Comparison of ENCODE assay signal across 14 cellular contexts in the genomic region with DNA sequence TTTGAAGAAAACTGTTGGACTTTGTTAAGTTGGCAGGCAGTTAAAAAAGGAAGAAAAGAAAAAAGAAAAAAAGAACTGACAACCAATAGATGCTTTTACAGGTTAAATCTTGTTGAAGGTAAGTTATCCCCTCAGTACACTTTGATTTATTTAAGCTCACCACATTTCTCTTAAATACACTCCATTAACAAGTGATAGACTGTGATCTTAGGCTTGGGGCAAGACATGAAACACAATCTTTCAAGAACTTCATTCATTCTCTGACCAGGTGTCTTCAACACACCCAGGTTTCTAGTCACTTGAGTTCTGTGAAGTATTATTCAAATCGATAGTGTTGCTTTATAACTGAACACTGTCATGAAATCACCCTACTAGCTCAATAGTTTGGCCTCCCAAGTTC.
DNase-seq lines count a peak whose midpoint lies in the region; ATAC-seq and TF ChIP-seq lines count a peak whose summit lies in the region.
"Had no signal": no experiment of that assay in that cellular context is flagged by ENCODE, and none has a peak within 500 bp of the region (broad histone marks: within the 10 kb centered on the region; RNA-seq: fewer than 3 reads in every experiment).

No MANE protein-coding gene starts in this region.

- H2AK5ac ChIP-seq in mesendoderm (ENCODE audit: low read length): no peak overlapping the region

- H3K27ac ChIP-seq in WERI-Rb-1: no peak overlapping the region
- no peak overlapping the region for H3K27ac ChIP-seq in mesendoderm (ENCODE audit: low read depth, low read length)
- no peak overlapping the region for H3K27ac ChIP-seq in gastroesophageal sphincter
- H3K27ac ChIP-seq: lower lobe of right lung had no signal

- no peak overlapping the region for H2BK5ac ChIP-seq in mesendoderm (ENCODE audit: low read length)

- WGBS in mesendoderm (ENCODE audit: extremely low coverage, insufficient coverage, low lambda C conversion rate): no CpG with 5 or more reads among the region's 1 CpG
- WGBS in gastroesophageal sphincter (ENCODE audit: low coverage in 1 of 2), 2 donors: 88 to 100% methylated on average over 1 of the region's 1 CpG

- H3K4me3 ChIP-seq in AG04449 (ENCODE audit: low read depth, low read length) (peak overlapping the region; percentile 79), GM08714 (ENCODE audit: low read length) (peak overlapping the region; percentile 84; the same call in 1 of the 2 replicates), WERI-Rb-1 (ENCODE audit: low read depth, low read length) (peak overlapping the region; percentile 88), mesendoderm (ENCODE audit: low read length) (no peak overlapping the region), gastroesophageal sphincter (no peak overlapping the region)

- no peak overlapping the region for H2BK15ac ChIP-seq in mesendoderm (replicated peaks; ENCODE audit: low read depth)

- no peak overlapping the region for H3K4me3 Mint-ChIP-seq in activated T-cell treated with anti-CD3 and anti-CD28 coated beads, Interleukin-2, amount 50 U/mL, for 24 hours
- no peak overlapping the region for H3K4me3 Mint-ChIP-seq in activated CD4-positive, alpha-beta memory T cell treated with anti-CD3 and anti-CD28 coated beads, Interleukin-2, amount 10 ng/mL, durations not matched to agents 7 days and 5 days
- H3K4me3 Mint-ChIP-seq: activated CD8-positive, alpha-beta T cell treated with anti-CD3 and anti-CD28 coated beads, Interleukin-2, amount 10 ng/mL, durations not matched to agents 7 days and 5 days; T-helper 1 cell treated with Interleukin-12 subunit alpha and Interleukin-12 subunit beta and Interleukin-4 antibody, amounts not matched to agents 30 μg/mL and 1 μg/mL, for 36 hours had no signal

- no peak overlapping the region for H3K4ac ChIP-seq in mesendoderm (ENCODE audit: low read depth, low read length)

- H4K5ac ChIP-seq in mesendoderm (ENCODE audit: low read length): no peak overlapping the region

- TF ChIP-seq CTCF in AG04449 (IDR thresholded peaks at IDR 0.05; ENCODE audit: insufficient read depth, low read length, missing control alignments) (no peak), WERI-Rb-1 (IDR thresholded peaks at IDR 0.05; ENCODE audit: low read depth, low read length) (no peak), gastroesophageal sphincter (IDR thresholded peaks at IDR 0.05) (no peak)

- no peak overlapping the region for H3K56ac ChIP-seq in mesendoderm (ENCODE audit: low read length)

- no peaks in the 10 kb centered on the region; the same call in none of the 2 replicates for H3K36me3 ChIP-seq in WERI-Rb-1
- no peaks in the 10 kb centered on the region for H3K36me3 ChIP-seq in mesendoderm (ENCODE audit: control insufficient read depth, insufficient read depth, low read length)
- H3K36me3 ChIP-seq in gastroesophageal sphincter: no peaks in the 10 kb centered on the region
- H3K36me3 ChIP-seq: lower lobe of right lung had no signal

- no peak for ATAC-seq in gastroesophageal sphincter
- ATAC-seq in GM18873 (IDR thresholded peaks at IDR 0.05; ENCODE audit: low FRiP score, unreplicated experiment): no peak
- ATAC-seq: activated CD8-positive, alpha-beta T cell treated with anti-CD3 and anti-CD28 coated beads, Interleukin-2, amount 10 ng/mL, durations not matched to agents 7 days and 5 days; activated naive CD4-positive, alpha-beta T cell treated with anti-CD3 and anti-CD28 coated beads, Interleukin-2, amount 50 U/mL, for 72 hours; lower lobe of right lung had no signal

- H3K4me1 Mint-ChIP-seq in activated T-cell treated with anti-CD3 and anti-CD28 coated beads, Interleukin-2, amount 50 U/mL, for 24 hours (ENCODE audit: low read depth): peaks cover 5% of the 10 kb centered on the region
- no peaks in the 10 kb centered on the region for H3K4me1 Mint-ChIP-seq in activated CD4-positive, alpha-beta memory T cell treated with anti-CD3 and anti-CD28 coated beads, Interleukin-2, amount 10 ng/mL, durations not matched to agents 7 days and 5 days

- no peak overlapping the region for H3K23ac ChIP-seq in mesendoderm (ENCODE audit: low read length)

- no peak for TF ChIP-seq POLR2A in gastroesophageal sphincter (IDR thresholded peaks at IDR 0.05)

- H3K4me1 ChIP-seq in mesendoderm (ENCODE audit: control insufficient read depth, low read depth, low read length) (peaks cover 6% of the 10 kb centered on the region), gastroesophageal sphincter (peaks cover 0 to 51% (median 0%) of the 10 kb centered on the region in 3 donors)

- peaks cover 13% of the 10 kb centered on the region for H3K27me3 Mint-ChIP-seq in activated T-cell treated with anti-CD3 and anti-CD28 coated beads, Interleukin-2, amount 50 U/mL, for 24 hours
- peaks cover 7% of the 10 kb centered on the region for H3K27me3 Mint-ChIP-seq in activated CD4-positive, alpha-beta memory T cell treated with anti-CD3 and anti-CD28 coated beads, Interleukin-2, amount 10 ng/mL, durations not matched to agents 7 days and 5 days

- no peak overlapping the region for H3K27ac Mint-ChIP-seq in activated T-cell treated with anti-CD3 and anti-CD28 coated beads, Interleukin-2, amount 50 U/mL, for 24 hours
- no peak overlapping the region for H3K27ac Mint-ChIP-seq in activated CD4-positive, alpha-beta memory T cell treated with anti-CD3 and anti-CD28 coated beads, Interleukin-2, amount 10 ng/mL, durations not matched to agents 7 days and 5 days
- H3K27ac Mint-ChIP-seq: activated CD8-positive, alpha-beta T cell treated with anti-CD3 and anti-CD28 coated beads, Interleukin-2, amount 10 ng/mL, durations not matched to agents 7 days and 5 days; activated naive CD4-positive, alpha-beta T cell treated with anti-CD3 and anti-CD28 coated beads, Interleukin-2, amount 50 U/mL, for 72 hours; T-helper 1 cell treated with Interleukin-12 subunit alpha and Interleukin-12 subunit beta and Interleukin-4 antibody, amounts not matched to agents 30 μg/mL and 1 μg/mL, for 36 hours had no signal

- H3K9ac ChIP-seq in mesendoderm (ENCODE audit: low read length): no peak overlapping the region

- TF ChIP-seq EP300 in gastroesophageal sphincter (IDR thresholded peaks at IDR 0.05): no peak

- H3K27me3 ChIP-seq in WERI-Rb-1 (ENCODE audit: insufficient read depth, low read depth, severe bottlenecking) (no peaks in the 10 kb centered on the region), mesendoderm (ENCODE audit: insufficient read depth, low read length, poor library complexity) (no peaks in the 10 kb centered on the region), gastroesophageal sphincter (peaks cover 13% of the 10 kb centered on the region)

- H3K36me3 Mint-ChIP-seq in activated T-cell treated with anti-CD3 and anti-CD28 coated beads, Interleukin-2, amount 50 U/mL, for 24 hours (ENCODE audit: low read depth): no peaks in the 10 kb centered on the region
- H3K36me3 Mint-ChIP-seq in activated CD4-positive, alpha-beta memory T cell treated with anti-CD3 and anti-CD28 coated beads, Interleukin-2, amount 10 ng/mL, durations not matched to agents 7 days and 5 days (ENCODE audit: low read depth): no peaks in the 10 kb centered on the region

- peak overlapping the region; percentile 36 for H3K4me2 ChIP-seq in mesendoderm (ENCODE audit: low read length)

- peaks cover 4% of the 10 kb centered on the region for H3K9me3 Mint-ChIP-seq in activated T-cell treated with anti-CD3 and anti-CD28 coated beads, Interleukin-2, amount 50 U/mL, for 24 hours
- H3K9me3 Mint-ChIP-seq in activated CD4-positive, alpha-beta memory T cell treated with anti-CD3 and anti-CD28 coated beads, Interleukin-2, amount 10 ng/mL, durations not matched to agents 7 days and 5 days: no peaks in the 10 kb centered on the region
- H3K9me3 Mint-ChIP-seq: T-helper 1 cell treated with Interleukin-12 subunit alpha and Interleukin-12 subunit beta and Interleukin-4 antibody, amounts not matched to agents 30 μg/mL and 1 μg/mL, for 36 hours had no signal

- CTCF ChIA-PET in AG04449 (lab: Yijun Ruan, JAX): interaction anchor here (0.8 to 3.5 kb wide), 6 partner anchors 8 to 354 kb away, joined by 3 to 16 read pairs (median 8); no protein-coding TSS in a partner anchor
- CTCF ChIA-PET in activated CD4-positive, alpha-beta memory T cell treated with anti-CD3 and anti-CD28 coated beads, Interleukin-2, amount 10 ng/mL, durations not matched to agents 7 days and 5 days (lab: Charles Lee): no interaction called here

- DNase-seq in AG04449 (ENCODE audit: low read depth, low spot score) (no peak), WERI-Rb-1 (no peak), mesendoderm (no peak)
- DNase-seq in activated T-cell treated with anti-CD3 and anti-CD28 coated beads, Interleukin-2, amount 50 U/mL, for 24 hours: no peak
- DNase-seq in activated CD4-positive, alpha-beta memory T cell treated with anti-CD3 and anti-CD28 coated beads, Interleukin-2, amount 10 ng/mL, durations not matched to agents 7 days and 5 days: no peak
- DNase-seq: activated CD8-positive, alpha-beta T cell treated with anti-CD3 and anti-CD28 coated beads, Interleukin-2, amount 10 ng/mL, durations not matched to agents 7 days and 5 days; lower lobe of right lung; posterior cingulate gyrus; stimulated activated CD4-positive, alpha-beta T cell treated with anti-CD3 and anti-CD28 coated beads, Interleukin-4, amount 100 ng/mL, for 24 hours had no signal

- H2BK120ac ChIP-seq in mesendoderm (ENCODE audit: low read depth, low read length): no peak overlapping the region

- H4K8ac ChIP-seq in mesendoderm (ENCODE audit: low read depth, low read length): no peak overlapping the region

- no peak overlapping the region for H3K18ac ChIP-seq in mesendoderm (ENCODE audit: low read length)

- peaks cover 32% of the 10 kb centered on the region for H3K79me2 ChIP-seq in mesendoderm (ENCODE audit: control insufficient read depth, insufficient read depth, low read length)

- no peaks in the 10 kb centered on the region for H3K9me3 ChIP-seq in WERI-Rb-1 (ENCODE audit: severe bottlenecking)
- H3K9me3 ChIP-seq in gastroesophageal sphincter: no peaks in the 10 kb centered on the region
- H3K9me3 ChIP-seq: lower lobe of right lung had no signal

- POLR2A ChIA-PET in AG04449 (lab: Yijun Ruan, JAX): no interaction called here
- POLR2A ChIA-PET in activated CD4-positive, alpha-beta memory T cell treated with anti-CD3 and anti-CD28 coated beads, Interleukin-2, amount 10 ng/mL, durations not matched to agents 7 days and 5 days (lab: Charles Lee): no interaction called here

- H3K79me1 ChIP-seq in mesendoderm (ENCODE audit: low read length): no peaks in the 10 kb centered on the region

Comparison
In these comparisons a context has a peak if more than half of its experiments do, and no peak if none do; other contexts are left out.
1. H3K4me3 ChIP-seq: peak in AG04449 (single experiment), GM08714 (single experiment) and WERI-Rb-1 (single experiment); none in mesendoderm (single experiment) and gastroesophageal sphincter (0 of 2).